Comparison of ENCODE assay signal across 18 cellular contexts in genomic region chr10:98351831-98352402, GRCh38.
"Had no signal": no experiment of that assay in that cellular context is flagged by ENCODE, and none has a peak within 500 bp of the region (broad histone marks: within the 10 kb centered on the region; RNA-seq: fewer than 3 reads in every experiment).

No MANE protein-coding gene starts in this region.

- H3K27me3 ChIP-seq: brain microvascular endothelial cell had no signal

- H3K4me3 ChIP-seq: heart left ventricle, pancreas, spleen had no signal

- H3K4me1 ChIP-seq: pancreas had no signal

- H3K27ac ChIP-seq: brain microvascular endothelial cell, heart left ventricle, pancreas, spleen, VCaP had no signal

- H3K9me3 ChIP-seq: pancreas had no signal

- H3K36me3 ChIP-seq: brain microvascular endothelial cell, heart left ventricle, pancreas, spleen had no signal

- DNase-seq: activated CD4-positive, alpha-beta T cell treated with anti-CD3 and anti-CD28 coated beads, Interleukin-2, amount 50 U/mL, for 1 hour; activated CD4-positive, CD25-positive, alpha-beta regulatory T cell treated with anti-CD3 and anti-CD28 coated beads, Interleukin-2, amount 50 U/mL, for 72 hours; activated CD8-positive, alpha-beta memory T cell treated with anti-CD3 and anti-CD28 coated beads, Interleukin-2, amount 50 U/mL, for 4 hours; activated naive CD4-positive, alpha-beta T cell treated with anti-CD3 and anti-CD28 coated beads for 36 hours; activated T-cell treated with anti-CD3 and anti-CD28 coated beads, Interleukin-2, amount 50 U/mL, for 4 hours; anterior cingulate cortex; brain microvascular endothelial cell; effector CD8-positive, alpha-beta T cell; foreskin melanocyte; mesendoderm; naive thymus-derived CD8-positive, alpha-beta T cell; pancreas; spleen; stimulated activated naive B cell treated with anti-CD40 and anti-IgM and Interleukin-4, amounts not matched to agents 10 μg/mL and 1 μg/mL and 100 μg/mL, for 72 hours; T-helper 2 cell had no signal

- ATAC-seq: activated T-cell treated with anti-CD3 and anti-CD28 coated beads, Interleukin-2, amount 50 U/mL, for 4 hours; esophagus mucosa; naive thymus-derived CD8-positive, alpha-beta T cell; pancreas; stimulated activated naive B cell treated with anti-CD40 and anti-IgM and Interleukin-4, amounts not matched to agents 10 μg/mL and 1 μg/mL and 100 μg/mL, for 72 hours had no signal
